ENCODE assay signal across 21 cellular contexts in genomic region chr12:112803620-112804279, GRCh38. TPM values are rescaled to one million over a fixed set of nuclear protein-coding genes. Genes with fewer than 3 reads are reported as not detected.
A peak's percentile ranks its signal among the peaks of the same experiment; 100 is the strongest.
DNase-seq lines count a peak whose midpoint lies in the region; ATAC-seq, FAIRE-seq and TF ChIP-seq lines count a peak whose summit lies in the region.
"Had no signal": no experiment of that assay in that cellular context is flagged by ENCODE, and none has a peak within 500 bp of the region (broad histone marks: within the 10 kb centered on the region; RNA-seq: fewer than 3 reads in every experiment).

No MANE protein-coding gene starts in this region.

- no peak overlapping the region for H3K23ac ChIP-seq in IMR-90 (ENCODE audit: low read depth, low read length)

- 47% methylated on average over 2 of the region's 6 CpGs; no CpG with 5 or more reads in 1 of the 2 experiments for WGBS in IMR-90 (ENCODE audit: extremely low coverage in 2 of 2, insufficient read length in 1 of 2), 2 experiments
- WGBS in K562 (ENCODE audit: insufficient coverage, low coverage, missing lambda C conversion rate), result 4% methylated on average over 6 of the region's 6 CpGs

- no peak overlapping the region for H2BK120ac ChIP-seq in IMR-90 (ENCODE audit: low read depth, low read length)

- H4K8ac ChIP-seq in IMR-90 (ENCODE audit: low read depth in 2 of 2, low read length in 2 of 2), result no peak overlapping the region

- H3K4me2 ChIP-seq in IMR-90 (ENCODE audit: low read depth, low read length) (no peak overlapping the region), K562 (ENCODE audit: insufficient read depth, low read length) (no peak overlapping the region), neural progenitor cell (no peak overlapping the region)

- H3K79me1 ChIP-seq in IMR-90 (ENCODE audit: low read depth in 1 of 2, low read length in 2 of 2), result no peaks in the 10 kb centered on the region

- H4K5ac ChIP-seq in IMR-90 (ENCODE audit: low read depth, low read length), result no peak overlapping the region

- H3K9ac ChIP-seq in IMR-90 (ENCODE audit: low read depth, low read length), result no peak overlapping the region
- no peak overlapping the region for H3K9ac ChIP-seq in K562 (ENCODE audit: insufficient read depth in 1 of 2, low read depth in 2 of 2, low read length in 2 of 2)
- no peak overlapping the region for H3K9ac ChIP-seq in neural progenitor cell
- H3K9ac ChIP-seq: GM23248 had no signal

- H3K27me3 ChIP-seq in IMR-90 (ENCODE audit: control insufficient read depth, insufficient read depth, low read length) (no peaks in the 10 kb centered on the region), K562 (ENCODE audit: control insufficient read depth in 2 of 2, insufficient read depth in 2 of 2, low read length in 2 of 2) (peaks cover 0 to 23% of the 10 kb centered on the region in 2 experiments; a peak in 2 of 5 replicates), neural progenitor cell (no peaks in the 10 kb centered on the region)

- H3K36me3 Mint-ChIP-seq in neural progenitor cell, result no peaks in the 10 kb centered on the region
- H3K36me3 Mint-ChIP-seq: CD14-positive monocyte had no signal

- H3K9me3 ChIP-seq in IMR-90 (ENCODE audit: control insufficient read depth, insufficient read depth, low read length) (no peaks in the 10 kb centered on the region), K562 (replicated peaks; ENCODE audit: control insufficient read depth, insufficient read depth, low read depth, low read length) (no peaks in the 10 kb centered on the region), neural progenitor cell (ENCODE audit: low read depth) (no peaks in the 10 kb centered on the region)
- H3K9me3 ChIP-seq: SJCRH30 had no signal

- intact Hi-C loops in IMR-90 (cut with micrococcal nuclease) (no loop called here), K562 (cut with micrococcal nuclease) (no loop called here)

- no peak for TF ChIP-seq EP300 in K562 (IDR thresholded peaks at IDR 0.05; ENCODE audit: low read length)

- no peak overlapping the region for H2BK15ac ChIP-seq in IMR-90 (ENCODE audit: low read depth, low read length)

- no peaks in the 10 kb centered on the region for H3K36me3 ChIP-seq in IMR-90 (ENCODE audit: control insufficient read depth, insufficient read depth, low read length)
- H3K36me3 ChIP-seq in K562 (ENCODE audit: control insufficient read depth, insufficient read depth, low read length), result no peaks in the 10 kb centered on the region
- no peaks in the 10 kb centered on the region for H3K36me3 ChIP-seq in neural progenitor cell
- H3K36me3 ChIP-seq: SJCRH30 had no signal

- POLR2A ChIA-PET in IMR-90 (lab: Charles Lee; ENCODE audit: unreplicated experiment), result no interaction called here
- POLR2A ChIA-PET in K562 (lab: Yijun Ruan, JAX), result interaction anchor here (0.6 kb wide), 1 partner anchor 124 kb away, joined by 3 read pairs; no protein-coding TSS in a partner anchor

- no peaks in the 10 kb centered on the region for H3K9me3 Mint-ChIP-seq in neural progenitor cell
- H3K9me3 Mint-ChIP-seq: CD14-positive monocyte had no signal

- H3K4me3 Mint-ChIP-seq in neural progenitor cell, result no peak overlapping the region
- H3K4me3 Mint-ChIP-seq: CD14-positive monocyte had no signal

- no peak for TF ChIP-seq RAD21 in IMR-90 (IDR thresholded peaks at IDR 0.05; ENCODE audit: low read length)
- no peak for TF ChIP-seq RAD21 in K562 (CRISPR knock-in tag; conservative IDR thresholded peaks at IDR 0.05 in 1 of 2, IDR thresholded peaks at IDR 0.05 in 1 of 2)

- BruUV-seq in IMR-90 (replicated peaks; lab: Mats Ljungman, UMichigan) (no TSS peak), K562 (replicated peaks; lab: Mats Ljungman, UMichigan) (no TSS peak)

- H3K27ac Mint-ChIP-seq in neural progenitor cell, result no peak overlapping the region
- H3K27ac Mint-ChIP-seq: CD14-positive monocyte had no signal

- CTCF ChIA-PET in IMR-90 (lab: Yijun Ruan, JAX), result no interaction called here
- CTCF ChIA-PET in K562 (lab: Yijun Ruan, JAX; ENCODE audit: low intra/inter-chr PET ratio), result no interaction called here

- H2AK9ac ChIP-seq in IMR-90 (replicated peaks; ENCODE audit: low read depth, low read length, poor library complexity), result no peak overlapping the region

- no peak overlapping the region for H2BK5ac ChIP-seq in IMR-90 (ENCODE audit: low read depth, low read length, poor library complexity, severe bottlenecking)

- no peaks in the 10 kb centered on the region for H3F3A ChIP-seq in neural progenitor cell (ENCODE audit: low read depth)

- H3K27ac ChIP-seq in IMR-90 (ENCODE audit: insufficient read depth, low read length), result no peak overlapping the region
- H3K27ac ChIP-seq in K562 (ENCODE audit: extremely low read depth, low read depth, low read length), result no peak overlapping the region
- no peak overlapping the region for H3K27ac ChIP-seq in neural progenitor cell
- H3K27ac ChIP-seq: GM23248, RWPE1, SJCRH30 had no signal

- FAIRE-seq in K562 (lab: Jason Lieb, UNC), result no peak

- no peak overlapping the region for H3K56ac ChIP-seq in IMR-90 (ENCODE audit: extremely low read depth, insufficient read depth, low read length)

- no peak overlapping the region for H4K91ac ChIP-seq in IMR-90 (ENCODE audit: insufficient read depth, low read depth, low read length)

- H2AK5ac ChIP-seq in IMR-90 (ENCODE audit: low read depth, low read length), result no peak overlapping the region

- H2AFZ ChIP-seq in IMR-90 (replicated peaks; ENCODE audit: low read length, poor library complexity) (no peak overlapping the region), K562 (ENCODE audit: low read depth, low read length) (no peak overlapping the region), neural progenitor cell (replicated peaks) (no peak overlapping the region)
- H2AFZ ChIP-seq: GM23248 had no signal

- ATAC-seq in IMR-90 (ENCODE audit: low read depth), result no peak
- no peak for ATAC-seq in K562
- no peak for ATAC-seq in HG03025 (IDR thresholded peaks at IDR 0.05; ENCODE audit: low FRiP score, unreplicated experiment)
- no peak for ATAC-seq in omental fat pad (ENCODE audit: low FRiP score)

- TF ChIP-seq POLR2A in IMR-90 (IDR thresholded peaks at IDR 0.05; ENCODE audit: low read depth, low read length) (no peak), K562 (conservative IDR thresholded peaks at IDR 0.05) (no peak)

- dilution Hi-C loops in IMR-90 (cut with HindIII; ENCODE audit: low sequenced_read_pairs, unreplicated experiment), result no loop called here

- H3K79me2 ChIP-seq in K562 (ENCODE audit: control insufficient read depth, insufficient read depth, low read length) (no peaks in the 10 kb centered on the region), neural progenitor cell (ENCODE audit: low read depth) (no peaks in the 10 kb centered on the region)

- TF ChIP-seq CTCF in IMR-90 (conservative IDR thresholded peaks at IDR 0.05; ENCODE audit: low read depth, low read length), result no peak
- peak in 2 of 3 experiments; percentile 15 to 35; a peak in 3 of 6 replicates for TF ChIP-seq CTCF in K562 (IDR thresholded peaks at IDR 0.05 in 2 of 3, conservative IDR thresholded peaks at IDR 0.05 in 1 of 3; ENCODE audit: insufficient read depth in 2 of 3, low read depth in 1 of 3, low read length in 3 of 3)
- peak; percentile 17 for TF ChIP-seq CTCF in neural progenitor cell (IDR thresholded peaks at IDR 0.05)
- no peak for TF ChIP-seq CTCF in omental fat pad (IDR thresholded peaks at IDR 0.05)

- H4K20me1 ChIP-seq in IMR-90 (ENCODE audit: insufficient read depth, low read length) (no peaks in the 10 kb centered on the region), K562 (replicated peaks; ENCODE audit: control insufficient read depth, insufficient read depth, low read length) (0 out of 2 replicates have a peak, but pooled peaks cover 6% of the 10 kb centered on the region), neural progenitor cell (ENCODE audit: low read depth) (no peaks in the 10 kb centered on the region)

- H3K4me1 ChIP-seq in IMR-90 (ENCODE audit: control insufficient read depth, insufficient read depth, low read length), result no peaks in the 10 kb centered on the region
- H3K4me1 ChIP-seq in K562 (replicated peaks in 1 of 2; ENCODE audit: control insufficient read depth in 2 of 2, insufficient read depth in 2 of 2, low read length in 2 of 2), result no peaks in the 10 kb centered on the region
- H3K4me1 ChIP-seq in neural progenitor cell, result peaks cover 5% of the 10 kb centered on the region
- H3K4me1 ChIP-seq: SJCRH30 had no signal

- H2BK20ac ChIP-seq in IMR-90 (ENCODE audit: low read depth, low read length), result no peak overlapping the region

- no peak overlapping the region for H3K18ac ChIP-seq in IMR-90 (ENCODE audit: low read depth, low read length)

- H3K9me1 ChIP-seq in IMR-90 (ENCODE audit: insufficient read depth, low read length), result no peaks in the 10 kb centered on the region
- H3K9me1 ChIP-seq in K562 (ENCODE audit: control insufficient read depth, insufficient read depth, low read length), result no peaks in the 10 kb centered on the region

- peaks cover 11% of the 10 kb centered on the region for H3K4me1 Mint-ChIP-seq in neural progenitor cell
- H3K4me1 Mint-ChIP-seq: CD14-positive monocyte had no signal

- H3K14ac ChIP-seq in IMR-90 (replicated peaks; ENCODE audit: low read depth, low read length), result no peak overlapping the region

- DNase-seq in DMS 273 (lab: John Stamatoyannopoulos, UW; ENCODE audit: unreplicated experiment) (peak; percentile 9), DMS 273 treated with DMSO at 0.1 percent for 48 hours (lab: John Stamatoyannopoulos, UW) (no peak), IMR-90 (no peak), K562 (ENCODE audit: extremely low read depth in 1 of 4, low spot score in 3 of 4) (no peak), neural progenitor cell (ENCODE audit: low spot score) (no peak), NCI-H345 treated with DMSO at 0.1 percent for 48 hours (lab: John Stamatoyannopoulos, UW; ENCODE audit: unreplicated experiment) (no peak), omental fat pad (ENCODE audit: low spot score) (no peak)
- DNase-seq: 8988T, DMS153, EL, GM23248, Karpas-422, MM.1S, NCI-H1105 treated with DMSO at 0.1 percent for 48 hours, NCI-H1694 treated with DMSO at 0.1 percent for 48 hours, NCI-H2107, NCI-H226, SJCRH30 had no signal

- in situ Hi-C loops in IMR-90 (cut with MboI; ENCODE audit: low sequenced_read_pairs) (no loop called here), K562 (cut with MboI) (no loop called here)

- peaks cover 27% of the 10 kb centered on the region for H3K27me3 Mint-ChIP-seq in neural progenitor cell (ENCODE audit: insufficient read depth, low read depth)

- no peak overlapping the region for H3K4me3 ChIP-seq in IMR-90 (ENCODE audit: insufficient read depth, low read depth, low read length)
- no peak overlapping the region for H3K4me3 ChIP-seq in K562
- H3K4me3 ChIP-seq in neural progenitor cell, result no peak overlapping the region
- H3K4me3 ChIP-seq: GM23248, SJCRH30 had no signal

- H3K4ac ChIP-seq in IMR-90 (ENCODE audit: low read depth, low read length), result no peak overlapping the region

RNA-seq across cellular contexts. Expression of gene RPH3A, which starts 12.2 kb away (rescaled TPM):
- not detected in 2 replicates for total RNA-seq in IMR-90 (2012; rRNA removed)
- polyA plus RNA-seq in IMR-90 (2012; rRNA removed), result not detected in 2 replicates
- not detected in 2 replicates for polyA plus RNA-seq in IMR-90 (2012; cell fraction: cytosol; rRNA removed)
- not detected in 2 replicates for polyA plus RNA-seq in IMR-90 (2012; cell fraction: nucleus; rRNA removed; ENCODE audit: low replicate concordance)
- not detected in 2 replicates for total RNA-seq in K562 (2011; cell fraction: chromatin; rRNA removed; ENCODE audit: low replicate concordance)
- total RNA-seq in K562 (2011; cell fraction: nucleolus; rRNA removed), result not detected in 2 replicates
- not detected in 2 replicates for total RNA-seq in K562 (2011; cell fraction: nucleoplasm; rRNA removed)
- not detected in 2 replicates for total RNA-seq in K562 (2014; rRNA removed)
- total RNA-seq in K562 (2014; rRNA removed; fragmentation: Illumina TruSeq; extraction: Trizol), result not detected in 2 replicates
- total RNA-seq in K562 (2015; rRNA removed; fragmentation: Illumina TruSeq; extraction: Trizol), result not detected in 2 replicates
- total RNA-seq in K562 (2021), result not detected in 2 replicates
- not detected in 2 replicates for polyA plus RNA-seq in K562 (2011; rRNA removed)
- polyA plus RNA-seq in K562 (2011; cell fraction: cytosol; rRNA removed), result not detected in 2 replicates
- polyA plus RNA-seq in K562 (2011; cell fraction: nucleus; rRNA removed), result not detected in 2 replicates
- polyA plus RNA-seq in K562 (2012), result 0.18 TPM in 1 of 2 replicates, not detected in the other
- 0.04 TPM in 1 of 2 replicates, not detected in the other for polyA plus RNA-seq in K562 (2014; fragmentation: Illumina TruSeq; extraction: Trizol)
- under 1 TPM in 1 of 2 experiments, not detected in 1; 0.07 TPM for polyA plus RNA-seq in K562 (2014; fragmentation: Nextera tagmentation; extraction: Ambion mirVana)
- polyA plus RNA-seq in K562 (2014; rRNA removed), result not detected in 2 replicates
- not detected in 2 replicates for polyA minus RNA-seq in K562 (2011; rRNA and poly(A)+ RNA removed)
- polyA minus RNA-seq in K562 (2011; cell fraction: cytosol; rRNA and poly(A)+ RNA removed), result not detected in 2 replicates
- polyA minus RNA-seq in K562 (2011; cell fraction: nucleus; rRNA and poly(A)+ RNA removed), result not detected in 2 replicates
- total RNA-seq in neural progenitor cell (ENCODE audit: low replicate concordance), result 0.09 TPM in 1 of 2 replicates, not detected in the other
- under 1 TPM in 1 of 4 donors, not detected in 3; 0.79 TPM for total RNA-seq in omental fat pad
- total RNA-seq: GM23248, SJCRH30 had no signal
- polyA plus RNA-seq: GM23248 had no signal

Comparison
In these comparisons a context has a peak if more than half of its experiments do, and no peak if none do; other contexts are left out.
1. CTCF ChIP-seq: peak in K562 (2 of 3) and neural progenitor cell (single experiment); none in IMR-90 (single experiment) and omental fat pad (0 of 3).